ENCODE assay signal across 16 cellular contexts in the genomic region with DNA sequence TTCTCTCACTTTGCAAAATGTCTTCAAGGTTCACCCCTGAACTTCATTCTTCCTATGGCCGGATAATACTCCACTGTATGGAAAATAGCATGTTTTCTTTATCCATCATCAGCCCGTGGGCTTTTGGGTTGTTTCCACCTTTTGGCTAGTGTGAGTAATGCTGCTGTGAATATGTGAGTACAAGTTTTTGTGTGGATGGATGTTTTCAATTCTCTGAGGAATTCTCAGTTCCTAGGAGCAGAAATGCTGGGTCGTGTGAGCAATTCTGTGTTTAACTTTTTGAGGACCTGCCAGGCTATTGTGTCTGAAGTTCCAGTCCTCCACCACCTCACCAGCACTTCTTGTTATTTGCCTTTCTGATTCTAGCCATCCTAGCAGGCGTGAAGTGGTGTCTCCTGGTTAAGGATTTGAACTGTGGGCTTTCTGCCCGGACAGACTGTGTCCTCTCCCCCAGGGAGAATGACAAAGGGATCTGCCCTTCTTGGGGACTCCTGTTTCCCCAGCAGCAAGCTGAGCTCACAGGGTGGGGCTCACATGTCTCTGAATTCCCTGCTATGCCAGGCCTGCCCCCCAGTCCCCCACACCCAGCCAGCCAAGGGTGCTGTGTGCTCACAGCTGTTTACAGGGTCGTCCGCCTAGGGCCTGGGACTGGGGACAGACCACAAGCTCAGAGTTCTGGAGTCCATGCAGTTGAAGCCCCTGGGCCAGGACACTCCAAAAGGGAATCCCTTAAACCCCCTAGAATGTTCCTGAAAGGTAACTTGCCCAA.
A peak's percentile ranks its signal among the peaks of the same experiment; 100 is the strongest.
DNase-seq lines count a peak whose midpoint lies in the region; ATAC-seq, FAIRE-seq and TF ChIP-seq lines count a peak whose summit lies in the region.
"Had no signal": no experiment of that assay in that cellular context is flagged by ENCODE, and none has a peak within 500 bp of the region (broad histone marks: within the 10 kb centered on the region; RNA-seq: fewer than 3 reads in every experiment).

No MANE protein-coding gene starts in this region.

- DNase-seq in right cardiac atrium (peak in 2 of 3 donors; percentile 27 to 52), Right ventricle myocardium inferior (ENCODE audit: missing footprints) (no peak), bronchial epithelial cell (ENCODE audit: low read depth) (peak; percentile 93), hepatic stellate cell (ENCODE audit: low spot score) (peak; percentile 74), hippocampal formation (lab: John Stamatoyannopoulos, UW) (no peak), G401 (ENCODE audit: low spot score) (no peak)
- no peak for DNase-seq in stimulated activated CD4-positive, alpha-beta T cell treated with anti-CD3 and anti-CD28 coated beads, Interleukin-4, amount 100 ng/mL, for 4 hours
- DNase-seq: activated naive CD4-positive, alpha-beta T cell treated with anti-CD3 and anti-CD28 coated beads, Interleukin-2, amount 10 ng/mL, durations not matched to agents 7 days and 5 days; DMS153; NCI-H446; PC-3; spleen; T-helper 9 cell had no signal

- no peak overlapping the region for H3K27ac ChIP-seq in right cardiac atrium (ENCODE audit: low read length)

- no peaks in the 10 kb centered on the region for H3K27me3 ChIP-seq in right cardiac atrium (ENCODE audit: control insufficient read depth, insufficient read depth)
- no peaks in the 10 kb centered on the region for H3K27me3 ChIP-seq in bronchial epithelial cell (ENCODE audit: control insufficient read depth, insufficient read depth, low read length)

- H3K4me1 ChIP-seq in right cardiac atrium (ENCODE audit: control insufficient read depth, insufficient read depth, low read length) = peaks cover 22% of the 10 kb centered on the region

- H3K9me3 ChIP-seq in right cardiac atrium (ENCODE audit: control insufficient read depth, low read length) = no peaks in the 10 kb centered on the region

- ATAC-seq in right cardiac atrium (no peak), Right ventricle myocardium inferior (no peak), GM19467 (IDR thresholded peaks at IDR 0.05; ENCODE audit: unreplicated experiment) (no peak)
- ATAC-seq: natural killer cell treated with Interleukin-12 subunit alpha and Interleukin-12 subunit beta and Interleukin-15 and Interleukin-18, amount 100 ng/mL, for 72 hours had no signal

- WGBS in right cardiac atrium = 82% methylated on average over 7 of the region's 7 CpGs

- no peaks in the 10 kb centered on the region for H3K36me3 ChIP-seq in bronchial epithelial cell (ENCODE audit: control insufficient read depth, insufficient read depth, low read length)
- H3K36me3 ChIP-seq: spleen had no signal

- FAIRE-seq in bronchial epithelial cell (lab: Jason Lieb, UNC) = no peak
- FAIRE-seq: GM12891 had no signal

- H3K4me3 ChIP-seq in right cardiac atrium (ENCODE audit: low read length) (no peak overlapping the region), bronchial epithelial cell (ENCODE audit: low read depth, low read length) (no peak overlapping the region)
- H3K4me3 ChIP-seq: spleen had no signal

- in situ Hi-C loops in G401 (cut with HindIII; ENCODE audit: low sequenced_read_pairs) = no loop called here

- TF ChIP-seq CTCF in bronchial epithelial cell (IDR thresholded peaks at IDR 0.05; ENCODE audit: insufficient read depth, low read length, severe bottlenecking) = no peak

- intact Hi-C loops in right cardiac atrium (cut with DNase I) (no loop called here), Right ventricle myocardium inferior (cut with DNase I) (loop anchor here (5.0 kb wide), 1 partner anchor 32 kb away; no protein-coding TSS in a partner anchor)

Comparison
In these comparisons a context has a peak if more than half of its experiments do, and no peak if none do; other contexts are left out.
1. DNase-seq: peak in right cardiac atrium (2 of 3), bronchial epithelial cell (single experiment) and hepatic stellate cell (single experiment); none in Right ventricle myocardium inferior (single experiment), hippocampal formation (0 of 2), stimulated activated CD4-positive, alpha-beta T cell treated with anti-CD3 and anti-CD28 coated beads, Interleukin-4, amount 100 ng/mL, for 4 hours (0 of 2) and G401 (single experiment).